Comparison of ENCODE assay signal across 1 cellular context in genomic region chr10:6203331-6204062, GRCh38.
A peak's percentile ranks its signal among the peaks of the same experiment; 100 is the strongest.
TF ChIP-seq lines count a peak whose summit lies in the region.

No MANE protein-coding gene starts in this region.

TF ChIP-seq in K562, 482 proteins besides CTCF, POLR2A, EP300 and RAD21 (continued from another document):
- TF ChIP-seq, protein P1, sequence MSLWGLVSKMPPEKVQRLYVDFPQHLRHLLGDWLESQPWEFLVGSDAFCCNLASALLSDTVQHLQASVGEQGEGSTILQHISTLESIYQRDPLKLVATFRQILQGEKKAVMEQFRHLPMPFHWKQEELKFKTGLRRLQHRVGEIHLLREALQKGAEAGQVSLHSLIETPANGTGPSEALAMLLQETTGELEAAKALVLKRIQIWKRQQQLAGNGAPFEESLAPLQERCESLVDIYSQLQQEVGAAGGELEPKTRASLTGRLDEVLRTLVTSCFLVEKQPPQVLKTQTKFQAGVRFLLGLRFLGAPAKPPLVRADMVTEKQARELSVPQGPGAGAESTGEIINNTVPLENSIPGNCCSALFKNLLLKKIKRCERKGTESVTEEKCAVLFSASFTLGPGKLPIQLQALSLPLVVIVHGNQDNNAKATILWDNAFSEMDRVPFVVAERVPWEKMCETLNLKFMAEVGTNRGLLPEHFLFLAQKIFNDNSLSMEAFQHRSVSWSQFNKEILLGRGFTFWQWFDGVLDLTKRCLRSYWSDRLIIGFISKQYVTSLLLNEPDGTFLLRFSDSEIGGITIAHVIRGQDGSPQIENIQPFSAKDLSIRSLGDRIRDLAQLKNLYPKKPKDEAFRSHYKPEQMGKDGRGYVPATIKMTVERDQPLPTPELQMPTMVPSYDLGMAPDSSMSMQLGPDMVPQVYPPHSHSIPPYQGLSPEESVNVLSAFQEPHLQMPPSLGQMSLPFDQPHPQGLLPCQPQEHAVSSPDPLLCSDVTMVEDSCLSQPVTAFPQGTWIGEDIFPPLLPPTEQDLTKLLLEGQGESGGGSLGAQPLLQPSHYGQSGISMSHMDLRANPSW (CRISPR knock-in tag; IDR thresholded peaks at IDR 0.05), result 0 out of 2 replicates have a peak, but pooled peaks have one; percentile 3
- TF ChIP-seq SIN3B (IDR thresholded peaks at IDR 0.05; ENCODE audit: low read depth), result peak; percentile 45; the same call in 1 of the 2 replicates
- TF ChIP-seq, protein P2, sequence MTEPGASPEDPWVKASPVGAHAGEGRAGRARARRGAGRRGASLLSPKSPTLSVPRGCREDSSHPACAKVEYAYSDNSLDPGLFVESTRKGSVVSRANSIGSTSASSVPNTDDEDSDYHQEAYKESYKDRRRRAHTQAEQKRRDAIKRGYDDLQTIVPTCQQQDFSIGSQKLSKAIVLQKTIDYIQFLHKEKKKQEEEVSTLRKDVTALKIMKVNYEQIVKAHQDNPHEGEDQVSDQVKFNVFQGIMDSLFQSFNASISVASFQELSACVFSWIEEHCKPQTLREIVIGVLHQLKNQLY (CRISPR knock-in tag; conservative IDR thresholded peaks at IDR 0.05), result no peak
- TF ChIP-seq ZNF431 (CRISPR knock-in tag; IDR thresholded peaks at IDR 0.05), result no peak
- no peak for TF ChIP-seq ZNF76 (CRISPR knock-in tag; IDR thresholded peaks at IDR 0.05; ENCODE audit: borderline replicate concordance)
- peak in 1 of 2 experiments; percentile 51; a peak in 1 of 4 replicates for TF ChIP-seq SIN3A (IDR thresholded peaks at IDR 0.05; ENCODE audit: borderline replicate concordance in 2 of 2, control insufficient read depth in 1 of 2, low read depth in 2 of 2, low read length in 2 of 2)
- peak; percentile 28 for TF ChIP-seq HMGN3 (IDR thresholded peaks at IDR 0.05; ENCODE audit: borderline replicate concordance, extremely low read depth, insufficient read length, low read depth, low read length)
- TF ChIP-seq, protein P3, sequence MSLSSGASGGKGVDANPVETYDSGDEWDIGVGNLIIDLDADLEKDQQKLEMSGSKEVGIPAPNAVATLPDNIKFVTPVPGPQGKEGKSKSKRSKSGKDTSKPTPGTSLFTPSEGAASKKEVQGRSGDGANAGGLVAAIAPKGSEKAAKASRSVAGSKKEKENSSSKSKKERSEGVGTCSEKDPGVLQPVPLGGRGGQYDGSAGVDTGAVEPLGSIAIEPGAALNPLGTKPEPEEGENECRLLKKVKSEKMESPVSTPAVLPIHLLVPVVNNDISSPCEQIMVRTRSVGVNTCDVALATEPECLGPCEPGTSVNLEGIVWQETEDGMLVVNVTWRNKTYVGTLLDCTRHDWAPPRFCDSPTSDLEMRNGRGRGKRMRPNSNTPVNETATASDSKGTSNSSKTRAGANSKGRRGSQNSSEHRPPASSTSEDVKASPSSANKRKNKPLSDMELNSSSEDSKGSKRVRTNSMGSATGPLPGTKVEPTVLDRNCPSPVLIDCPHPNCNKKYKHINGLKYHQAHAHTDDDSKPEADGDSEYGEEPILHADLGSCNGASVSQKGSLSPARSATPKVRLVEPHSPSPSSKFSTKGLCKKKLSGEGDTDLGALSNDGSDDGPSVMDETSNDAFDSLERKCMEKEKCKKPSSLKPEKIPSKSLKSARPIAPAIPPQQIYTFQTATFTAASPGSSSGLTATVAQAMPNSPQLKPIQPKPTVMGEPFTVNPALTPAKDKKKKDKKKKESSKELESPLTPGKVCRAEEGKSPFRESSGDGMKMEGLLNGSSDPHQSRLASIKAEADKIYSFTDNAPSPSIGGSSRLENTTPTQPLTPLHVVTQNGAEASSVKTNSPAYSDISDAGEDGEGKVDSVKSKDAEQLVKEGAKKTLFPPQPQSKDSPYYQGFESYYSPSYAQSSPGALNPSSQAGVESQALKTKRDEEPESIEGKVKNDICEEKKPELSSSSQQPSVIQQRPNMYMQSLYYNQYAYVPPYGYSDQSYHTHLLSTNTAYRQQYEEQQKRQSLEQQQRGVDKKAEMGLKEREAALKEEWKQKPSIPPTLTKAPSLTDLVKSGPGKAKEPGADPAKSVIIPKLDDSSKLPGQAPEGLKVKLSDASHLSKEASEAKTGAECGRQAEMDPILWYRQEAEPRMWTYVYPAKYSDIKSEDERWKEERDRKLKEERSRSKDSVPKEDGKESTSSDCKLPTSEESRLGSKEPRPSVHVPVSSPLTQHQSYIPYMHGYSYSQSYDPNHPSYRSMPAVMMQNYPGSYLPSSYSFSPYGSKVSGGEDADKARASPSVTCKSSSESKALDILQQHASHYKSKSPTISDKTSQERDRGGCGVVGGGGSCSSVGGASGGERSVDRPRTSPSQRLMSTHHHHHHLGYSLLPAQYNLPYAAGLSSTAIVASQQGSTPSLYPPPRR (CRISPR knock-in tag; IDR thresholded peaks at IDR 0.05; ENCODE audit: borderline replicate concordance), result no peak
- TF ChIP-seq, protein P4, sequence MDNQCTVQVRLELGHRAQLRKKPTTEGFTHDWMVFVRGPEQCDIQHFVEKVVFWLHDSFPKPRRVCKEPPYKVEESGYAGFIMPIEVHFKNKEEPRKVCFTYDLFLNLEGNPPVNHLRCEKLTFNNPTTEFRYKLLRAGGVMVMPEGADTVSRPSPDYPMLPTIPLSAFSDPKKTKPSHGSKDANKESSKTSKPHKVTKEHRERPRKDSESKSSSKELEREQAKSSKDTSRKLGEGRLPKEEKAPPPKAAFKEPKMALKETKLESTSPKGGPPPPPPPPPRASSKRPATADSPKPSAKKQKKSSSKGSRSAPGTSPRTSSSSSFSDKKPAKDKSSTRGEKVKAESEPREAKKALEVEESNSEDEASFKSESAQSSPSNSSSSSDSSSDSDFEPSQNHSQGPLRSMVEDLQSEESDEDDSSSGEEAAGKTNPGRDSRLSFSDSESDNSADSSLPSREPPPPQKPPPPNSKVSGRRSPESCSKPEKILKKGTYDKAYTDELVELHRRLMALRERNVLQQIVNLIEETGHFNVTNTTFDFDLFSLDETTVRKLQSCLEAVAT (IDR thresholded peaks at IDR 0.05), result 0 out of 4 replicates have a peak, but pooled peaks have one; percentile 26 to 29
- peak; percentile 64; the same call in 1 of the 2 replicates for TF ChIP-seq GATAD2B (IDR thresholded peaks at IDR 0.05; ENCODE audit: borderline replicate concordance)
- no peak for TF ChIP-seq E2F1 (CRISPR knock-in tag; IDR thresholded peaks at IDR 0.05)
- no peak for TF ChIP-seq ZNF764 (CRISPR knock-in tag; IDR thresholded peaks at IDR 0.05; ENCODE audit: low read depth)
- peak; percentile 86 for TF ChIP-seq RB1 (IDR thresholded peaks at IDR 0.05; ENCODE audit: low read depth)
- peak; percentile 80 for TF ChIP-seq ELF1 (tag; IDR thresholded peaks at IDR 0.05)
- TF ChIP-seq, protein P5, sequence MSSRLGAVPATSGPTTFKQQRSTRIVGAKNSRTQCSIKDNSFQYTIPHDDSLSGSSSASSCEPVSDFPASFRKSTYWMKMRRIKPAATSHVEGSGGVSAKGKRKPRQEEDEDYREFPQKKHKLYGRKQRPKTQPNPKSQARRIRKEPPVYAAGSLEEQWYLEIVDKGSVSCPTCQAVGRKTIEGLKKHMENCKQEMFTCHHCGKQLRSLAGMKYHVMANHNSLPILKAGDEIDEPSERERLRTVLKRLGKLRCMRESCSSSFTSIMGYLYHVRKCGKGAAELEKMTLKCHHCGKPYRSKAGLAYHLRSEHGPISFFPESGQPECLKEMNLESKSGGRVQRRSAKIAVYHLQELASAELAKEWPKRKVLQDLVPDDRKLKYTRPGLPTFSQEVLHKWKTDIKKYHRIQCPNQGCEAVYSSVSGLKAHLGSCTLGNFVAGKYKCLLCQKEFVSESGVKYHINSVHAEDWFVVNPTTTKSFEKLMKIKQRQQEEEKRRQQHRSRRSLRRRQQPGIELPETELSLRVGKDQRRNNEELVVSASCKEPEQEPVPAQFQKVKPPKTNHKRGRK (tag; IDR thresholded peaks at IDR 0.05), result peak; percentile 54; the same call in 1 of the 2 replicates
- TF ChIP-seq CXXC5 (CRISPR knock-in tag; IDR thresholded peaks at IDR 0.05), result peak; percentile 60
- peak; percentile 33; the same call in 1 of the 2 replicates for TF ChIP-seq PHF8 (IDR thresholded peaks at IDR 0.05; ENCODE audit: borderline replicate concordance, low read length)
- TF ChIP-seq UBTF (IDR thresholded peaks at IDR 0.05; ENCODE audit: borderline replicate concordance in 1 of 2, low read depth in 2 of 2, low read length in 2 of 2), result peak in 1 of 2 experiments; percentile 77; a peak in 2 of 4 replicates
- no peak for TF ChIP-seq ZNF316 (IDR thresholded peaks at IDR 0.05)
- TF ChIP-seq, protein P6, sequence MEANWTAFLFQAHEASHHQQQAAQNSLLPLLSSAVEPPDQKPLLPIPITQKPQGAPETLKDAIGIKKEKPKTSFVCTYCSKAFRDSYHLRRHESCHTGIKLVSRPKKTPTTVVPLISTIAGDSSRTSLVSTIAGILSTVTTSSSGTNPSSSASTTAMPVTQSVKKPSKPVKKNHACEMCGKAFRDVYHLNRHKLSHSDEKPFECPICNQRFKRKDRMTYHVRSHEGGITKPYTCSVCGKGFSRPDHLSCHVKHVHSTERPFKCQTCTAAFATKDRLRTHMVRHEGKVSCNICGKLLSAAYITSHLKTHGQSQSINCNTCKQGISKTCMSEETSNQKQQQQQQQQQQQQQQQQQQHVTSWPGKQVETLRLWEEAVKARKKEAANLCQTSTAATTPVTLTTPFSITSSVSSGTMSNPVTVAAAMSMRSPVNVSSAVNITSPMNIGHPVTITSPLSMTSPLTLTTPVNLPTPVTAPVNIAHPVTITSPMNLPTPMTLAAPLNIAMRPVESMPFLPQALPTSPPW (CRISPR knock-in tag; IDR thresholded peaks at IDR 0.05), result peak; percentile 51; the same call in 1 of the 2 replicates
- 0 out of 4 replicates have a peak, but pooled peaks of 1 of the 2 experiments have one; percentile 18 for TF ChIP-seq NRF1 (conservative IDR thresholded peaks at IDR 0.05 in 1 of 2, IDR thresholded peaks at IDR 0.05 in 1 of 2)
- TF ChIP-seq NONO (IDR thresholded peaks at IDR 0.05; ENCODE audit: low read depth in 2 of 2, low read length in 1 of 2), result peak in 1 of 2 experiments; percentile 76; a peak in 2 of 4 replicates
- peak; percentile 62 for TF ChIP-seq GABPA (tag; conservative IDR thresholded peaks at IDR 0.05; ENCODE audit: low read depth)
- TF ChIP-seq ZBTB7A (IDR thresholded peaks at IDR 0.05; ENCODE audit: borderline replicate concordance, control insufficient read depth, low read depth, low read length), result peak; percentile 97
- TF ChIP-seq HDAC1 (IDR thresholded peaks at IDR 0.05), result peak in 1 of 2 experiments; percentile 16; a peak in 1 of 4 replicates
